ENCODE assay signal across 5 cellular contexts in genomic region chr5:145027266-145027665, GRCh38.
"Had no signal": no experiment of that assay in that cellular context is flagged by ENCODE, and none has a peak within 500 bp of the region (broad histone marks: within the 10 kb centered on the region; RNA-seq: fewer than 3 reads in every experiment).

No MANE protein-coding gene starts in this region.

- H2AFZ ChIP-seq: GM23248 had no signal

- ATAC-seq: K562 had no signal

- H3K27ac Mint-ChIP-seq: H9 had no signal

- H3K4me3 Mint-ChIP-seq: H9 had no signal

- DNase-seq: GM23248, H9, HCEC 1CT, IMR-90 had no signal

- H3K9me3 Mint-ChIP-seq: H9 had no signal

- H3K4me3 ChIP-seq: GM23248, K562 had no signal

- H3K9ac ChIP-seq: GM23248 had no signal

- H3K27ac ChIP-seq: GM23248 had no signal
